ENCODE assay signal across 11 cellular contexts in genomic region chr7:47893238-47893637, GRCh38. TPM values are rescaled to one million over a fixed set of nuclear protein-coding genes. Genes with fewer than 3 reads are reported as not detected.
DNase-seq lines count a peak whose midpoint lies in the region; ATAC-seq, FAIRE-seq and TF ChIP-seq lines count a peak whose summit lies in the region.
"Had no signal": no experiment of that assay in that cellular context is flagged by ENCODE, and none has a peak within 500 bp of the region (broad histone marks: within the 10 kb centered on the region; RNA-seq: fewer than 3 reads in every experiment).

No MANE protein-coding gene starts in this region.

- POLR2A ChIA-PET in activated CD8-positive, alpha-beta T cell treated with anti-CD3 and anti-CD28 coated beads for 36 hours (lab: Charles Lee): no interaction called here
- POLR2A ChIA-PET in activated CD8-positive, alpha-beta T cell treated with anti-CD3 and anti-CD28 coated beads, Interleukin-2, amount 10 ng/mL, durations not matched to agents 7 days and 5 days (lab: Charles Lee): no interaction called here

- intact Hi-C loops in activated CD8-positive, alpha-beta T cell treated with anti-CD3 and anti-CD28 coated beads for 36 hours (cut with micrococcal nuclease): no loop called here

- CTCF ChIA-PET in activated CD8-positive, alpha-beta T cell treated with anti-CD3 and anti-CD28 coated beads for 36 hours (lab: Charles Lee): no interaction called here
- CTCF ChIA-PET in activated CD8-positive, alpha-beta T cell treated with anti-CD3 and anti-CD28 coated beads, Interleukin-2, amount 10 ng/mL, durations not matched to agents 7 days and 5 days (lab: Charles Lee): no interaction called here

- H3K36me3 Mint-ChIP-seq in activated CD8-positive, alpha-beta T cell treated with anti-CD3 and anti-CD28 coated beads for 36 hours (ENCODE audit: low read depth): no peaks in the 10 kb centered on the region
- no peaks in the 10 kb centered on the region for H3K36me3 Mint-ChIP-seq in activated CD8-positive, alpha-beta T cell treated with anti-CD3 and anti-CD28 coated beads, Interleukin-2, amount 10 ng/mL, durations not matched to agents 7 days and 5 days (ENCODE audit: low read depth)
- H3K36me3 Mint-ChIP-seq in progenitor cell of endocrine pancreas (ENCODE audit: insufficient read depth): no peaks in the 10 kb centered on the region

- no peaks in the 10 kb centered on the region for H3K9me3 Mint-ChIP-seq in activated CD8-positive, alpha-beta T cell treated with anti-CD3 and anti-CD28 coated beads for 36 hours
- no peaks in the 10 kb centered on the region for H3K9me3 Mint-ChIP-seq in activated CD8-positive, alpha-beta T cell treated with anti-CD3 and anti-CD28 coated beads, Interleukin-2, amount 10 ng/mL, durations not matched to agents 7 days and 5 days (ENCODE audit: insufficient read depth)
- no peaks in the 10 kb centered on the region for H3K9me3 Mint-ChIP-seq in progenitor cell of endocrine pancreas (ENCODE audit: low read depth)

- DNase-seq in activated CD8-positive, alpha-beta T cell treated with anti-CD3 and anti-CD28 coated beads for 36 hours: peak; percentile 11
- no peak for DNase-seq in activated CD8-positive, alpha-beta T cell treated with anti-CD3 and anti-CD28 coated beads, Interleukin-2, amount 10 ng/mL, durations not matched to agents 7 days and 5 days
- peak; percentile 41 for DNase-seq in HTR-8/SVneo (ENCODE audit: insufficient read length, low spot score)
- peak; percentile 20 for DNase-seq in cerebellar cortex (ENCODE audit: low spot score)
- DNase-seq in progenitor cell of endocrine pancreas (ENCODE audit: low spot score, unreplicated experiment): peak; percentile 20
- no peak for DNase-seq in GF-D8 (lab: John Stamatoyannopoulos, UW)
- no peak for DNase-seq in kidney glomerular epithelial cell (lab: John Stamatoyannopoulos, UW)
- DNase-seq: hippocampal formation, NCI-H1048 had no signal

- H3K27ac Mint-ChIP-seq in activated CD8-positive, alpha-beta T cell treated with anti-CD3 and anti-CD28 coated beads for 36 hours: no peak overlapping the region
- no peak overlapping the region for H3K27ac Mint-ChIP-seq in activated CD8-positive, alpha-beta T cell treated with anti-CD3 and anti-CD28 coated beads, Interleukin-2, amount 10 ng/mL, durations not matched to agents 7 days and 5 days
- no peak overlapping the region for H3K27ac Mint-ChIP-seq in progenitor cell of endocrine pancreas
- H3K27ac Mint-ChIP-seq: B cell had no signal

- no peak for ATAC-seq in activated CD8-positive, alpha-beta T cell treated with anti-CD3 and anti-CD28 coated beads for 36 hours
- no peak for ATAC-seq in activated CD8-positive, alpha-beta T cell treated with anti-CD3 and anti-CD28 coated beads, Interleukin-2, amount 10 ng/mL, durations not matched to agents 7 days and 5 days
- no peak for ATAC-seq in HG02884 (IDR thresholded peaks at IDR 0.05; ENCODE audit: unreplicated experiment)

- H3K4me1 Mint-ChIP-seq in activated CD8-positive, alpha-beta T cell treated with anti-CD3 and anti-CD28 coated beads for 36 hours (ENCODE audit: low read depth): no peaks in the 10 kb centered on the region
- H3K4me1 Mint-ChIP-seq in activated CD8-positive, alpha-beta T cell treated with anti-CD3 and anti-CD28 coated beads, Interleukin-2, amount 10 ng/mL, durations not matched to agents 7 days and 5 days (ENCODE audit: low read depth): no peaks in the 10 kb centered on the region
- H3K4me1 Mint-ChIP-seq in progenitor cell of endocrine pancreas (ENCODE audit: low read depth): peaks cover 4% of the 10 kb centered on the region
- H3K4me1 Mint-ChIP-seq: B cell had no signal

- no peak for FAIRE-seq in HTR-8/SVneo (lab: Jason Lieb, UNC)

- peak; percentile 34 for TF ChIP-seq CTCF in activated CD8-positive, alpha-beta T cell treated with anti-CD3 and anti-CD28 coated beads for 36 hours (IDR thresholded peaks at IDR 0.05)
- peak; percentile 57 for TF ChIP-seq CTCF in progenitor cell of endocrine pancreas (IDR thresholded peaks at IDR 0.05; ENCODE audit: unreplicated experiment)

- no peak overlapping the region for H3K4me3 Mint-ChIP-seq in activated CD8-positive, alpha-beta T cell treated with anti-CD3 and anti-CD28 coated beads for 36 hours
- H3K4me3 Mint-ChIP-seq in activated CD8-positive, alpha-beta T cell treated with anti-CD3 and anti-CD28 coated beads, Interleukin-2, amount 10 ng/mL, durations not matched to agents 7 days and 5 days: no peak overlapping the region
- H3K4me3 Mint-ChIP-seq in progenitor cell of endocrine pancreas (ENCODE audit: low read depth): no peak overlapping the region
- H3K4me3 Mint-ChIP-seq: B cell had no signal

- H3K27me3 Mint-ChIP-seq in activated CD8-positive, alpha-beta T cell treated with anti-CD3 and anti-CD28 coated beads for 36 hours: no peaks in the 10 kb centered on the region
- peaks cover 4% of the 10 kb centered on the region for H3K27me3 Mint-ChIP-seq in activated CD8-positive, alpha-beta T cell treated with anti-CD3 and anti-CD28 coated beads, Interleukin-2, amount 10 ng/mL, durations not matched to agents 7 days and 5 days (ENCODE audit: low read depth)
- peaks cover 10% of the 10 kb centered on the region for H3K27me3 Mint-ChIP-seq in progenitor cell of endocrine pancreas

RNA-seq across cellular contexts. Expression of gene PKD1L1, which starts 55.0 kb away (rescaled TPM):
- under 1 TPM; 0.09 to 0.20 TPM for total RNA-seq in activated CD8-positive, alpha-beta T cell treated with anti-CD3 and anti-CD28 coated beads for 36 hours
- under 1 TPM; 0.08 to 0.11 TPM for total RNA-seq in activated CD8-positive, alpha-beta T cell treated with anti-CD3 and anti-CD28 coated beads, Interleukin-2, amount 10 ng/mL, durations not matched to agents 7 days and 5 days
- 0.67 and 0.89 TPM in 2 replicates for total RNA-seq in progenitor cell of endocrine pancreas

Comparison
In these comparisons a context has a peak if more than half of its experiments do, and no peak if none do; other contexts are left out.
1. DNase-seq: peak in activated CD8-positive, alpha-beta T cell treated with anti-CD3 and anti-CD28 coated beads for 36 hours (single experiment), HTR-8/SVneo (single experiment), cerebellar cortex (single experiment) and progenitor cell of endocrine pancreas (single experiment); none in activated CD8-positive, alpha-beta T cell treated with anti-CD3 and anti-CD28 coated beads, Interleukin-2, amount 10 ng/mL, durations not matched to agents 7 days and 5 days (single experiment), GF-D8 (single experiment) and kidney glomerular epithelial cell (single experiment).